Comparison of ENCODE assay signal across 20 cellular contexts in genomic region chr6:52981215-52981910, GRCh38.
"Had no signal": no experiment of that assay in that cellular context is flagged by ENCODE, and none has a peak within 500 bp of the region (broad histone marks: within the 10 kb centered on the region; RNA-seq: fewer than 3 reads in every experiment).

No MANE protein-coding gene starts in this region.

- H3K4me3 Mint-ChIP-seq: activated naive CD8-positive, alpha-beta T cell treated with anti-CD3 and anti-CD28 coated beads, Interleukin-2, amount 10 ng/mL, durations not matched to agents 7 days and 5 days; nephron progenitor cell; stimulated activated effector memory CD8-positive, alpha-beta T cell treated with anti-CD3 and anti-CD28 coated beads, Interleukin-12 subunit alpha, Interleukin-12 subunit beta, amount 100 ng/mL, for 72 hours had no signal

- ATAC-seq: heart left ventricle, left colon, right cardiac atrium had no signal

- FAIRE-seq: keratinocyte had no signal

- DNase-seq: activated CD4-positive, CD25-positive, alpha-beta regulatory T cell treated with anti-CD3 and anti-CD28 coated beads, Interleukin-2, amount 50 U/mL, for 72 hours; activated CD8-positive, alpha-beta memory T cell treated with anti-CD3 and anti-CD28 coated beads, Interleukin-2, amount 50 U/mL, for 48 hours; activated naive CD8-positive, alpha-beta T cell treated with anti-CD3 and anti-CD28 coated beads, Interleukin-2, amount 10 ng/mL, durations not matched to agents 7 days and 5 days; amygdala; cerebellar nuclear complex; heart left ventricle; left colon; mesenchymal stem cell; nephron progenitor cell; right cardiac atrium; stimulated activated CD4-positive, alpha-beta T cell treated with anti-CD3 and anti-CD28 coated beads, Interleukin-2, amount 100 ng/mL, for 24 hours; testis; trophoblast cell; uterus; WERI-Rb-1 had no signal

- H3K4me1 ChIP-seq: esophagus muscularis mucosa, testis, uterus had no signal

- H3K4me3 ChIP-seq: coronary artery, esophagus muscularis mucosa, heart left ventricle, testis, uterus had no signal

- H3K27me3 ChIP-seq: esophagus muscularis mucosa, heart left ventricle, testis, uterus had no signal

- H3K9me3 ChIP-seq: esophagus muscularis mucosa, heart left ventricle, testis, uterus had no signal

- H3K36me3 ChIP-seq: uterus, WERI-Rb-1 had no signal

- H3K9me3 Mint-ChIP-seq: activated naive CD8-positive, alpha-beta T cell treated with anti-CD3 and anti-CD28 coated beads, Interleukin-2, amount 10 ng/mL, durations not matched to agents 7 days and 5 days; nephron progenitor cell; stimulated activated effector memory CD8-positive, alpha-beta T cell treated with anti-CD3 and anti-CD28 coated beads, Interleukin-12 subunit alpha, Interleukin-12 subunit beta, amount 100 ng/mL, for 72 hours had no signal

- H3K27ac ChIP-seq: coronary artery, esophagus muscularis mucosa, heart left ventricle, parathyroid adenoma, testis, uterus, WERI-Rb-1 had no signal

- H3K27ac Mint-ChIP-seq: activated naive CD8-positive, alpha-beta T cell treated with anti-CD3 and anti-CD28 coated beads, Interleukin-2, amount 10 ng/mL, durations not matched to agents 7 days and 5 days; stimulated activated effector memory CD8-positive, alpha-beta T cell treated with anti-CD3 and anti-CD28 coated beads, Interleukin-12 subunit alpha, Interleukin-12 subunit beta, amount 100 ng/mL, for 72 hours had no signal

- H2AFZ ChIP-seq: parathyroid adenoma had no signal

- H3K9ac ChIP-seq: parathyroid adenoma had no signal
